In the genomic region with DNA sequence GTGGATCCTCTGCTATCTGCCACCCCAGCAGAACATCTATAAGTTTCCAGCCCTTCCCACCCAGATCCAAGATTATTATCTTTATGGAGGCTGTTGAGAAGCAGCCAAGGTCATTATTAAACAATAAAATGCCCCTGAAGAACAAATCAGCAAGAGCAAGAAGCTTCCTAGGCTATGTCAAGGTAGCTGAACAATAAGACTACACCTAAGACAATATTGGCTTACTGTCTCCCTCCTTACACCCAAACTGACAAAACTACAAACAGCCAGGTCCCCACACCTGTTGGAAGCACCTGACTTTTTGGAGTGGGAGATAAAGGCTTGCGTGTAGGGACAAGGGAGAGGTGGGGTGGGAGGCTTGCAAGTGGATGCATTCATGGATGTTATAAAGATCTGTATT, we compare ENCODE assay signal across 20 cellular contexts.
DNase-seq lines count a peak whose midpoint lies in the region; ATAC-seq, FAIRE-seq and TF ChIP-seq lines count a peak whose summit lies in the region.
"Had no signal": no experiment of that assay in that cellular context is flagged by ENCODE, and none has a peak within 500 bp of the region (broad histone marks: within the 10 kb centered on the region; RNA-seq: fewer than 3 reads in every experiment).

No MANE protein-coding gene starts in this region.

- H3K27ac Mint-ChIP-seq in activated T-cell treated with anti-CD3 and anti-CD28 coated beads, Interleukin-2, amount 50 U/mL, for 72 hours: peak overlapping the region; percentile 80
- peak overlapping the region; percentile 20 for H3K27ac Mint-ChIP-seq in activated naive CD8-positive, alpha-beta T cell treated with anti-CD3 and anti-CD28 coated beads, Interleukin-2, amount 50 U/mL, for 24 hours

- intact Hi-C loops in upper lobe of right lung (cut with DNase I): no loop called here
- intact Hi-C loops in left cardiac atrium (cut with DNase I): no loop called here

- peaks cover 91% of the 10 kb centered on the region for H3K4me1 Mint-ChIP-seq in activated T-cell treated with anti-CD3 and anti-CD28 coated beads, Interleukin-2, amount 50 U/mL, for 72 hours (ENCODE audit: low read depth)
- peaks cover 93% of the 10 kb centered on the region for H3K4me1 Mint-ChIP-seq in activated naive CD8-positive, alpha-beta T cell treated with anti-CD3 and anti-CD28 coated beads, Interleukin-2, amount 50 U/mL, for 24 hours

- H3K9me3 ChIP-seq in smooth muscle cell (replicated peaks; ENCODE audit: low read depth): no peaks in the 10 kb centered on the region
- no peaks in the 10 kb centered on the region for H3K9me3 ChIP-seq in upper lobe of right lung
- H3K9me3 ChIP-seq: heart left ventricle, uterus had no signal

- H3K4me3 ChIP-seq in smooth muscle cell (no peak overlapping the region), upper lobe of right lung (no peak overlapping the region)
- H3K4me3 ChIP-seq: heart left ventricle, uterus had no signal

- H2AFZ ChIP-seq in smooth muscle cell (ENCODE audit: low read depth): no peak overlapping the region

- H3K27me3 ChIP-seq in smooth muscle cell (ENCODE audit: low read depth) (no peaks in the 10 kb centered on the region), upper lobe of right lung (no peaks in the 10 kb centered on the region)
- H3K27me3 ChIP-seq: heart left ventricle, uterus had no signal

- H4K20me1 ChIP-seq in smooth muscle cell (ENCODE audit: low read depth): peaks cover 94% of the 10 kb centered on the region

- no peak for ATAC-seq in activated T-cell treated with anti-CD3 and anti-CD28 coated beads, Interleukin-2, amount 50 U/mL, for 72 hours (replicated peaks in 1 of 2)
- no peak for ATAC-seq in activated naive CD8-positive, alpha-beta T cell treated with anti-CD3 and anti-CD28 coated beads, Interleukin-2, amount 50 U/mL, for 24 hours
- no peak for ATAC-seq in upper lobe of right lung
- no peak for ATAC-seq in left cardiac atrium
- ATAC-seq: heart left ventricle had no signal

- no peak for DNase-seq in activated T-cell treated with anti-CD3 and anti-CD28 coated beads, Interleukin-2, amount 50 U/mL, for 72 hours
- DNase-seq in activated T-cell treated with anti-CD3 and anti-CD28 coated beads, Interleukin-2, amount 50 U/mL, for 1 hour: no peak
- DNase-seq in GM19239 (ENCODE audit: insufficient read length, low spot score): no peak
- no peak for DNase-seq in activated naive CD8-positive, alpha-beta T cell treated with anti-CD3 and anti-CD28 coated beads, Interleukin-2, amount 50 U/mL, for 24 hours
- no peak for DNase-seq in smooth muscle cell (lab: John Stamatoyannopoulos, UW; ENCODE audit: unreplicated experiment)
- no peak for DNase-seq in upper lobe of right lung
- no peak for DNase-seq in GM12892 (ENCODE audit: insufficient read length)
- no peak for DNase-seq in left cardiac atrium
- DNase-seq: activated T-cell treated with anti-CD3 and anti-CD28 coated beads for 4 hours; amygdala; central memory CD4-positive, alpha-beta T cell; COR-L47; effector CD4-positive, alpha-beta T cell; heart left ventricle; NCI-H1930; NCI-H510A; stimulated activated CD4-positive, alpha-beta T cell treated with anti-CD3 and anti-CD28 coated beads, Interleukin-15, amount 100 ng/mL, for 24 hours; SW 1271; uterus had no signal

- no peak for TF ChIP-seq POLR2A in GM12892 (IDR thresholded peaks at IDR 0.05; ENCODE audit: low read depth, low read length)

- no peak for TF ChIP-seq CTCF in smooth muscle cell (IDR thresholded peaks at IDR 0.05; ENCODE audit: borderline replicate concordance, insufficient read depth, poor library complexity, severe bottlenecking)
- TF ChIP-seq CTCF in upper lobe of right lung (IDR thresholded peaks at IDR 0.05): no peak

- peak overlapping the region; percentile 38 for H3K4me2 ChIP-seq in smooth muscle cell

- H3K4me3 Mint-ChIP-seq in activated T-cell treated with anti-CD3 and anti-CD28 coated beads, Interleukin-2, amount 50 U/mL, for 72 hours: peak overlapping the region in 1 of 2 donors; percentile 45
- H3K4me3 Mint-ChIP-seq in activated naive CD8-positive, alpha-beta T cell treated with anti-CD3 and anti-CD28 coated beads, Interleukin-2, amount 50 U/mL, for 24 hours: no peak overlapping the region
- H3K4me3 Mint-ChIP-seq: memory B cell had no signal

- FAIRE-seq in GM19239 (lab: Jason Lieb, UNC) (peak; percentile 47), GM12892 (lab: Jason Lieb, UNC) (no peak)

- peaks cover 43% of the 10 kb centered on the region for H3K4me1 ChIP-seq in smooth muscle cell (ENCODE audit: low read depth)
- H3K4me1 ChIP-seq in upper lobe of right lung: peaks cover 83% of the 10 kb centered on the region

- H3K36me3 ChIP-seq in smooth muscle cell (ENCODE audit: low read depth) (no peaks in the 10 kb centered on the region), upper lobe of right lung (peaks cover 5% of the 10 kb centered on the region)
- H3K36me3 ChIP-seq: uterus had no signal

- H3K9ac ChIP-seq in smooth muscle cell (ENCODE audit: low read depth): no peak overlapping the region

- H3K27ac ChIP-seq in smooth muscle cell (ENCODE audit: low read depth) (peak overlapping the region; percentile 78), upper lobe of right lung (no peak overlapping the region)

- H3F3A ChIP-seq in smooth muscle cell (ENCODE audit: low read depth): peaks cover 9% of the 10 kb centered on the region

- 97% methylated on average over 1 of the region's 1 CpG for WGBS in smooth muscle cell (ENCODE audit: low lambda C conversion rate)

- H3K9me3 Mint-ChIP-seq in activated T-cell treated with anti-CD3 and anti-CD28 coated beads, Interleukin-2, amount 50 U/mL, for 72 hours: no peaks in the 10 kb centered on the region
- no peaks in the 10 kb centered on the region for H3K9me3 Mint-ChIP-seq in activated naive CD8-positive, alpha-beta T cell treated with anti-CD3 and anti-CD28 coated beads, Interleukin-2, amount 50 U/mL, for 24 hours
- H3K9me3 Mint-ChIP-seq: memory B cell had no signal

- H3K79me2 ChIP-seq in smooth muscle cell (ENCODE audit: low read depth): peaks cover 87% of the 10 kb centered on the region

- H3K27me3 Mint-ChIP-seq in activated T-cell treated with anti-CD3 and anti-CD28 coated beads, Interleukin-2, amount 50 U/mL, for 72 hours (ENCODE audit: low read depth): no peaks in the 10 kb centered on the region
- no peaks in the 10 kb centered on the region for H3K27me3 Mint-ChIP-seq in activated naive CD8-positive, alpha-beta T cell treated with anti-CD3 and anti-CD28 coated beads, Interleukin-2, amount 50 U/mL, for 24 hours
- H3K27me3 Mint-ChIP-seq: memory B cell had no signal

- no peaks in the 10 kb centered on the region for H3K36me3 Mint-ChIP-seq in activated T-cell treated with anti-CD3 and anti-CD28 coated beads, Interleukin-2, amount 50 U/mL, for 72 hours (ENCODE audit: insufficient read depth in 2 of 2)
- H3K36me3 Mint-ChIP-seq in activated naive CD8-positive, alpha-beta T cell treated with anti-CD3 and anti-CD28 coated beads, Interleukin-2, amount 50 U/mL, for 24 hours (ENCODE audit: low read depth): no peaks in the 10 kb centered on the region
